ENCODE assay signal across 25 cellular contexts in the genomic region with DNA sequence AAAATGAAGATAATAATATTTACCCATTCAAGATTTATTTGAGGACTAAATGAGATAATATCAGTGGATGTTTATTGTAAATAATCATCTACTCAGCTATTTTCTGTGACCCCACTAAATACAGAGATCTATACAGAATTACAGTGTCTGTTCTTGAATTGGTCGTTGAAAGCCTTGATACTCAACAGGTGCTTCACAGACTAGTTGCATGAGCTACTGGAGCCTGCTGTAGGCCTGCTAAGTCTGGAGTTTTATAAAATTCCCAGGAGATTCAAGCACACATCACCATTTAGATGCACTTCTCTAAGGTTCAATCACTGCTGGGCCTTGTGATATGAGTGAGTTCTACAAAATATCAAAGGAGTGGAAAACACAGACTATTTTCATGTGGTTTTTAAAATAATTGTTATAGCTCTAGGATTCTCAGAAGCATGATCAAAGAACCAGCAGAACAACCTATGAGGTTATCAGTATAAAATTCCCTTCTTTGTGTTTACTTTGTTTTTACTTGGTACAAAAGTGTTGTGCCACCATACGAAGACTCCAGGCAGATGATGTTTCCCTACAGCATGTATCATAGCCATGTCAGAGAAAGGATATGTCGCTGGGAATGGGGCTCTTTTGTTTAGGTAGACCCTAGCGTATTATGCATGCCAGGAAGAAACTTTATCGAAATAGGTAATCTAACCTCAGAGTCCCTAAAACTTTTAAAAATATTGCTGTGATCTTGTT. TPM values are rescaled to one million over a fixed set of nuclear protein-coding genes. Genes with fewer than 3 reads are reported as not detected.
A peak's percentile ranks its signal among the peaks of the same experiment; 100 is the strongest.
DNase-seq lines count a peak whose midpoint lies in the region; FAIRE-seq and TF ChIP-seq lines count a peak whose summit lies in the region.
"Had no signal": no experiment of that assay in that cellular context is flagged by ENCODE, and none has a peak within 500 bp of the region (broad histone marks: within the 10 kb centered on the region; RNA-seq: fewer than 3 reads in every experiment).

No MANE protein-coding gene starts in this region.

- H3K9ac ChIP-seq in astrocyte (ENCODE audit: low read length), result no peak overlapping the region
- H3K9ac ChIP-seq: GM23248 had no signal

- CTCF ChIA-PET in HEK293 (lab: Yijun Ruan, JAX), result interaction anchor here (0.6 to 0.9 kb wide), 2 partner anchors 11 to 15 kb away, joined by 3 read pairs; no protein-coding TSS in a partner anchor

- POLR2A ChIA-PET in HEK293 (lab: Yijun Ruan, JAX), result no interaction called here

- H2AFZ ChIP-seq in astrocyte (ENCODE audit: low read depth, low read length), result no peak overlapping the region
- H2AFZ ChIP-seq in osteoblast (ENCODE audit: low read length), result no peak overlapping the region
- H2AFZ ChIP-seq: GM23248, PC-9 had no signal

- no peak overlapping the region for H3K4me3 Mint-ChIP-seq in astrocyte (ENCODE audit: unreplicated experiment)
- H3K4me3 Mint-ChIP-seq: B cell; CD8-positive, alpha-beta T cell; H9; IgD-negative memory B cell had no signal

- no peaks in the 10 kb centered on the region for H3K9me3 ChIP-seq in HEK293 (ENCODE audit: control insufficient read depth, insufficient read depth, low read depth, low read length)
- no peaks in the 10 kb centered on the region for H3K9me3 ChIP-seq in astrocyte (ENCODE audit: insufficient read depth, low read depth, low read length)
- H3K9me3 ChIP-seq in osteoblast (ENCODE audit: low read depth, low read length), result no peaks in the 10 kb centered on the region
- H3K9me3 ChIP-seq: Caco-2, SJCRH30 had no signal

- H3K27me3 Mint-ChIP-seq in astrocyte (ENCODE audit: low read depth, unreplicated experiment), result no peaks in the 10 kb centered on the region

- FAIRE-seq in astrocyte (lab: Jason Lieb, UNC), result peak; percentile 9

- H3K36me3 ChIP-seq in HEK293 (ENCODE audit: control insufficient read depth in 2 of 2, insufficient read depth in 1 of 2, low read length in 2 of 2) (peaks cover 0 to 78% of the 10 kb centered on the region in 2 experiments; a peak in 2 of 3 replicates), astrocyte (ENCODE audit: insufficient read depth, low read length) (no peaks in the 10 kb centered on the region), osteoblast (ENCODE audit: insufficient read depth, low read length) (no peaks in the 10 kb centered on the region)
- H3K36me3 ChIP-seq: SJCRH30 had no signal

- H3K36me3 Mint-ChIP-seq in astrocyte (ENCODE audit: low read depth, unreplicated experiment), result no peaks in the 10 kb centered on the region
- H3K36me3 Mint-ChIP-seq: CD8-positive, alpha-beta T cell; IgD-negative memory B cell had no signal

- peaks cover 2% of the 10 kb centered on the region for H3K9me3 Mint-ChIP-seq in astrocyte (ENCODE audit: unreplicated experiment)
- H3K9me3 Mint-ChIP-seq: CD8-positive, alpha-beta T cell; H9 had no signal

- H4K20me1 ChIP-seq in astrocyte (ENCODE audit: insufficient read depth, low read length) (no peaks in the 10 kb centered on the region), osteoblast (ENCODE audit: insufficient read depth, low read length) (no peaks in the 10 kb centered on the region)

- H3K4me3 ChIP-seq in HEK293 (ENCODE audit: low read depth, low read length) (no peak overlapping the region), astrocyte (ENCODE audit: insufficient read depth, low read depth, low read length) (no peak overlapping the region), osteoblast (ENCODE audit: insufficient read depth, low read length) (no peak overlapping the region), foreskin fibroblast (ENCODE audit: low read depth in 1 of 2, low read length in 2 of 2) (no peak overlapping the region)
- H3K4me3 ChIP-seq: GM23248, PC-9, SJCRH30 had no signal

- TF ChIP-seq CTCF in HEK293 (tag by site-specific recombination; IDR thresholded peaks at IDR 0.05) (no peak), astrocyte (IDR thresholded peaks at IDR 0.05; ENCODE audit: insufficient read depth, low read depth, low read length) (no peak), osteoblast (IDR thresholded peaks at IDR 0.05; ENCODE audit: extremely low read depth, low read depth, low read length) (no peak), foreskin fibroblast (IDR thresholded peaks at IDR 0.05; ENCODE audit: low read depth, low read length) (no peak)

- no peak overlapping the region for H3K27ac Mint-ChIP-seq in astrocyte (ENCODE audit: unreplicated experiment)
- H3K27ac Mint-ChIP-seq: B cell; CD8-positive, alpha-beta T cell; IgD-negative memory B cell had no signal

- no peak for DNase-seq in astrocyte (ENCODE audit: low read depth)
- DNase-seq in kidney glomerular epithelial cell (lab: John Stamatoyannopoulos, UW), result peak; percentile 53
- DNase-seq in osteoblast (ENCODE audit: insufficient read length, low spot score, missing footprints), result peak; percentile 39
- DNase-seq in NK-92 treated with Interleukin-12 subunit alpha and Interleukin-12 subunit beta, amount 100 ng/mL, for 24 hours (lab: John Stamatoyannopoulos, UW), result no peak
- no peak for DNase-seq in activated CD4-positive, CD25-positive, alpha-beta regulatory T cell treated with anti-CD3 and anti-CD28 coated beads, Interleukin-2, amount 50 U/mL, for 72 hours
- no peak for DNase-seq in foreskin fibroblast
- DNase-seq: CD8-positive, alpha-beta T cell; DMS79 treated with DMSO at 0.1 percent for 48 hours; GF-D8; GM23248; H9; NCI-H1092 treated with DMSO at 0.1 percent for 48 hours; NCI-H1436 treated with DMSO at 0.1 percent for 48 hours; NCI-H187 treated with DMSO at 0.1 percent for 48 hours; NCI-H446; NCI-H524 treated with DMSO at 0.1 percent for 48 hours; NCI-H82; PC-9; SJCRH30 had no signal

- H3K4me2 ChIP-seq in astrocyte (ENCODE audit: low read length), result no peak overlapping the region
- no peak overlapping the region for H3K4me2 ChIP-seq in osteoblast (ENCODE audit: insufficient read depth, low read length)
- H3K4me2 ChIP-seq: PC-9 had no signal

- H3K79me2 ChIP-seq in astrocyte (ENCODE audit: insufficient read depth, low read length) (no peaks in the 10 kb centered on the region), osteoblast (ENCODE audit: insufficient read depth, low read length) (no peaks in the 10 kb centered on the region)

- H3K27ac ChIP-seq in HEK293 (ENCODE audit: extremely low read depth, low read depth, low read length) (no peak overlapping the region), astrocyte (ENCODE audit: low read depth, low read length) (no peak overlapping the region), osteoblast (ENCODE audit: low read depth, low read length) (no peak overlapping the region)
- H3K27ac ChIP-seq: C4-2B, GM23248, PC-9, SJCRH30 had no signal

- H3K4me1 ChIP-seq in HEK293 (ENCODE audit: control insufficient read depth, insufficient read depth, low read length) (no peaks in the 10 kb centered on the region), astrocyte (ENCODE audit: insufficient read depth, low read length) (peaks cover 3% of the 10 kb centered on the region), osteoblast (ENCODE audit: insufficient read depth, low read length) (no peaks in the 10 kb centered on the region)
- H3K4me1 ChIP-seq: SJCRH30 had no signal

- H3K4me1 Mint-ChIP-seq in astrocyte (ENCODE audit: low read depth, unreplicated experiment), result peaks cover 17% of the 10 kb centered on the region
- H3K4me1 Mint-ChIP-seq: B cell had no signal

- no peaks in the 10 kb centered on the region for H3K27me3 ChIP-seq in astrocyte (ENCODE audit: insufficient read depth, low read length)
- no peaks in the 10 kb centered on the region for H3K27me3 ChIP-seq in osteoblast (ENCODE audit: insufficient read depth, low read length)
- H3K27me3 ChIP-seq: SJCRH30 had no signal

TF ChIP-seq in HEK293, 187 proteins besides CTCF, POLR2A, EP300 and RAD21:
- TF ChIP-seq SCRT1 (tag by site-specific recombination; IDR thresholded peaks at IDR 0.05; ENCODE audit: borderline replicate concordance) (peak; percentile 72), SCRT2 (tag by site-specific recombination; IDR thresholded peaks at IDR 0.05) (peak; percentile 76)
- TF ChIP-seq, protein P1, sequence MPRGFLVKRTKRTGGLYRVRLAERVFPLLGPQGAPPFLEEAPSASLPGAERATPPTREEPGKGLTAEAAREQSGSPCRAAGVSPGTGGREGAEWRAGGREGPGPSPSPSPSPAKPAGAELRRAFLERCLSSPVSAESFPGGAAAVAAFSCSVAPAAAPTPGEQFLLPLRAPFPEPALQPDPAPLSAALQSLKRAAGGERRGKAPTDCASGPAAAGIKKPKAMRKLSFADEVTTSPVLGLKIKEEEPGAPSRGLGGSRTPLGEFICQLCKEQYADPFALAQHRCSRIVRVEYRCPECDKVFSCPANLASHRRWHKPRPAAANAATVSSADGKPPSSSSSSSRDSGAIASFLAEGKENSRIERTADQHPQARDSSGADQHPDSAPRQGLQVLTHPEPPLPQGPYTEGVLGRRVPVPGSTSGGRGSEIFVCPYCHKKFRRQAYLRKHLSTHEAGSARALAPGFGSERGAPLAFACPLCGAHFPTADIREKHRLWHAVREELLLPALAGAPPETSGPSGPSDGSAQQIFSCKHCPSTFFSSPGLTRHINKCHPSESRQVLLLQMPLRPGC (tag by site-specific recombination; IDR thresholded peaks at IDR 0.05), result no peak

RNA-seq across cellular contexts. Expression of a gene that starts 7.1 kb away (rescaled TPM):
- total RNA-seq in astrocyte (1.1 and 1.8 TPM in 2 replicates), osteoblast (not detected in 2 replicates)
- total RNA-seq: B cell; CD8-positive, alpha-beta T cell; GM23248; PC-9; RPMI7951 had no signal

Comparison
In these comparisons a context has a peak if more than half of its experiments do, and no peak if none do; other contexts are left out.
1. DNase-seq: peak in kidney glomerular epithelial cell (single experiment) and osteoblast (single experiment); none in astrocyte (single experiment), NK-92 treated with Interleukin-12 subunit alpha and Interleukin-12 subunit beta, amount 100 ng/mL, for 24 hours (single experiment), activated CD4-positive, CD25-positive, alpha-beta regulatory T cell treated with anti-CD3 and anti-CD28 coated beads, Interleukin-2, amount 50 U/mL, for 72 hours (single experiment) and foreskin fibroblast (0 of 2).